Comparison of ENCODE assay signal across 1 cellular context in the genomic region with DNA sequence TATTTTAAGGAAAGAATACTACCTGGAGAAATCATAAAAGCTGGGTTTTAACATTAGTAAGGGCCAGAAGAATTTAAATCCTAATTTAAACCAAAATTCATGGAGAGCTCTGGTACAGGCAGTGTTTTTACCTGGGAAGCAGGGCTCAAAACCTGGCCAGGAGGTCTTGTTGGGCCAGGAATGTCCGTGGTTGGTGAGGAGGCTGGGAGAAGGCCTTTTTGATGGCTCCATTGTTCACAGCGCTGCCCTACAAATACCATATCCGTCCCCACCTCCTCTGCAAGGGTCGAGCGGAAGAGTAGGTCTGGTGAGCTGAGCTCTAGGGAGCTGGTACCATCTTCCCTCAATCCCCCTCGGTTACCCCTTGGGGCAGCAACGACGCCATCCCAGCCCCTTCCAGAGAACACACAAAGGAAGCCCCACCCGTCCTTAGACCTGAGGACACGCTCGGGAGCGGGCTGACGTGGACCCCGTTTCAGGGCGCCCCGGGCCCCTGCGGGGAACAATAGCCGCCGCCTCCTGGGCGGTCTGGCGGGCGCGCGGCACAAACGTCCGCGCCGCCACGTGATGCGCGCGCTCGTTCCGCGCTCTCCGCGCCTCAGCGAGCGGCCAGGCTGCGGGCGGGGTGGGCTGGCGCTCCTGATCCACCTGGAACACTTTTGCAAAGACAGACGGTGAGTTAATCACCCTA.
TF ChIP-seq lines count a peak whose summit lies in the region.

No MANE protein-coding gene starts in this region.

TF ChIP-seq in SK-N-SH treated with all-trans-retinoic acid at 6 μM for 48 hours, 23 proteins besides CTCF, POLR2A, EP300 and RAD21 (continued from another document):
- no peak for TF ChIP-seq POU6F1 (CRISPR knock-in tag; IDR thresholded peaks at IDR 0.05; ENCODE audit: borderline replicate concordance, low read depth)
- no peak for TF ChIP-seq ZNF8 (CRISPR knock-in tag; IDR thresholded peaks at IDR 0.05)
- TF ChIP-seq BACH2 (CRISPR knock-in tag; IDR thresholded peaks at IDR 0.05; ENCODE audit: borderline replicate concordance) = no peak
- no peak for TF ChIP-seq SNAI2 (CRISPR knock-in tag; IDR thresholded peaks at IDR 0.05)
- no peak for TF ChIP-seq ZC3H10 (CRISPR knock-in tag; IDR thresholded peaks at IDR 0.05)
- TF ChIP-seq ARNTL (CRISPR knock-in tag; IDR thresholded peaks at IDR 0.05; ENCODE audit: borderline replicate concordance, low read depth) = no peak
- no peak for TF ChIP-seq TCF4 (CRISPR knock-in tag; IDR thresholded peaks at IDR 0.05; ENCODE audit: borderline replicate concordance)
- TF ChIP-seq ZFP30 (CRISPR knock-in tag; IDR thresholded peaks at IDR 0.05) = no peak
- TF ChIP-seq PPARA (CRISPR knock-in tag; IDR thresholded peaks at IDR 0.05; ENCODE audit: borderline replicate concordance) = no peak
- TF ChIP-seq ISL1 (CRISPR knock-in tag; IDR thresholded peaks at IDR 0.05) = no peak
- TF ChIP-seq PATZ1 (CRISPR knock-in tag; IDR thresholded peaks at IDR 0.05; ENCODE audit: borderline replicate concordance) = no peak
- no peak for TF ChIP-seq ZFP3 (CRISPR knock-in tag; IDR thresholded peaks at IDR 0.05)
